8 cellular contexts compared by ENCODE assay signal in genomic region chr1:27392096-27392777, GRCh38. TPM values are rescaled to one million over a fixed set of nuclear protein-coding genes. Genes with fewer than 3 reads are reported as not detected.
DNase-seq lines count a peak whose midpoint lies in the region; ATAC-seq, FAIRE-seq and TF ChIP-seq lines count a peak whose summit lies in the region.

Gene GPR3 (plus strand): TSS chr1:27392622. CDS start chr1:27393799, 1,177 bp downstream.

- H3K4me2 ChIP-seq in H1 (ENCODE audit: insufficient read depth in 1 of 2, low read depth in 2 of 2, low read length in 2 of 2): peak within 1 kb of the TSS; percentile 85 to 92

- FAIRE-seq in H1 (lab: Jason Lieb, UNC): no peak

- peak within 1 kb of the TSS; percentile 75; the same call in 1 of the 2 replicates for H2BK12ac ChIP-seq in H1 (ENCODE audit: low read depth, low read length)

- H3K4me1 Mint-ChIP-seq in CD4-positive, alpha-beta T cell (ENCODE audit: low read depth): peaks cover 26% of the 10 kb centered on the region
- peaks cover 8% of the 10 kb centered on the region for H3K4me1 Mint-ChIP-seq in activated CD8-positive, alpha-beta memory T cell treated with anti-CD3 and anti-CD28 coated beads, Interleukin-2, amount 10 ng/mL, durations not matched to agents 7 days and 5 days

- ATAC-seq in CD4-positive, alpha-beta T cell (ENCODE audit: poor library complexity): peak; percentile 89
- ATAC-seq in GM19455 (IDR thresholded peaks at IDR 0.05; ENCODE audit: unreplicated experiment): peak; percentile 68
- peak; percentile 94 for ATAC-seq in activated CD8-positive, alpha-beta memory T cell treated with anti-CD3 and anti-CD28 coated beads, Interleukin-2, amount 10 ng/mL, durations not matched to agents 7 days and 5 days

- DNase-seq in CD4-positive, alpha-beta T cell: peak; percentile 88 to 95 (median 92)
- DNase-seq in HT-29 (ENCODE audit: low spot score) (peak; percentile 93), NOMO-1 (lab: John Stamatoyannopoulos, UW; ENCODE audit: unreplicated experiment in 2 of 2) (peak; percentile 87 to 93), H1 (ENCODE audit: low read depth in 1 of 2, low spot score in 2 of 2) (peak; percentile 82 to 97)
- DNase-seq in activated CD8-positive, alpha-beta memory T cell treated with anti-CD3 and anti-CD28 coated beads, Interleukin-2, amount 10 ng/mL, durations not matched to agents 7 days and 5 days: peak; percentile 95
- peak; percentile 87 for DNase-seq in stimulated activated CD8-positive, alpha-beta memory T cell treated with anti-CD3 and anti-CD28 coated beads, Interleukin-15, amount 100 ng/mL, for 1 hour (ENCODE audit: low read depth)

- H2AFZ ChIP-seq in H1 (ENCODE audit: low read length): peak within 1 kb of the TSS; percentile 82

- H3K56ac ChIP-seq in H1 (replicated peaks; ENCODE audit: insufficient read length, low read depth, low read length): no peak within 1 kb of the TSS

- H2BK5ac ChIP-seq in H1 (ENCODE audit: low read depth, low read length): peak within 1 kb of the TSS; percentile 83

- H3K27ac Mint-ChIP-seq in CD4-positive, alpha-beta T cell: peak within 1 kb of the TSS; percentile 57
- H3K27ac Mint-ChIP-seq in activated CD8-positive, alpha-beta memory T cell treated with anti-CD3 and anti-CD28 coated beads, Interleukin-2, amount 10 ng/mL, durations not matched to agents 7 days and 5 days: peak within 1 kb of the TSS; percentile 76

- peak within 1 kb of the TSS; percentile 26 to 82 (median 56); a peak in 6 of 7 replicates for H3K9ac ChIP-seq in H1 (replicated peaks in 1 of 4; ENCODE audit: extremely low read depth in 1 of 4, low read depth in 3 of 4, low read length in 3 of 4)

- no peak for TF ChIP-seq POLR2A in H1 (IDR thresholded peaks at IDR 0.05; ENCODE audit: control extremely low read depth in 1 of 2, low read depth in 2 of 2, low read length in 2 of 2)

- H3K36me3 ChIP-seq in H1 (ENCODE audit: control insufficient read depth in 2 of 4, insufficient read depth in 4 of 4, low read length in 3 of 4) (no peaks in the 10 kb centered on the region), mesodermal cell (ENCODE audit: control insufficient read depth, insufficient read depth, low read length) (no peaks in the 10 kb centered on the region)

- H3K9me3 ChIP-seq in CD4-positive, alpha-beta T cell (ENCODE audit: control insufficient read depth, low read length): no peaks in the 10 kb centered on the region
- no peaks in the 10 kb centered on the region for H3K9me3 ChIP-seq in H1 (ENCODE audit: insufficient read depth in 2 of 2, low read depth in 1 of 2, low read length in 1 of 2)
- no peaks in the 10 kb centered on the region for H3K9me3 ChIP-seq in mesodermal cell (ENCODE audit: control insufficient read depth, low read length)

- 5% methylated on average over 41 of the region's 69 CpGs; no CpG with 5 or more reads in 1 of the 2 experiments for WGBS in H1 (ENCODE audit: extremely low coverage in 1 of 2, insufficient coverage in 1 of 2, insufficient read length in 1 of 2, insufficient replicate concordance in 2 of 2, low coverage in 1 of 2, low lambda C conversion rate in 2 of 2, missing lambda C conversion rate in 1 of 2), 2 experiments
- WGBS in mesodermal cell (ENCODE audit: insufficient coverage in 2 of 2), 2 experiments: 6 to 11% methylated on average over 32 to 39 of the region's 69 CpGs

- H3K27me3 ChIP-seq in CD4-positive, alpha-beta T cell (ENCODE audit: control insufficient read depth, insufficient read depth, low read length): no peaks in the 10 kb centered on the region
- no peaks in the 10 kb centered on the region for H3K27me3 ChIP-seq in H1 (replicated peaks in 1 of 4; ENCODE audit: control insufficient read depth in 3 of 4, extremely low read depth in 1 of 4, insufficient read depth in 3 of 4, low read length in 3 of 4)

- no peak within 1 kb of the TSS for H3K14ac ChIP-seq in H1 (ENCODE audit: insufficient read length)

- no peak within 1 kb of the TSS for H4K5ac ChIP-seq in H1 (ENCODE audit: insufficient read length, low read depth, low read length)

- peaks cover 3% of the 10 kb centered on the region for H3K27me3 Mint-ChIP-seq in CD4-positive, alpha-beta T cell
- H3K27me3 Mint-ChIP-seq in activated CD8-positive, alpha-beta memory T cell treated with anti-CD3 and anti-CD28 coated beads, Interleukin-2, amount 10 ng/mL, durations not matched to agents 7 days and 5 days: peaks cover 21% of the 10 kb centered on the region

- no peaks in the 10 kb centered on the region for H3K79me1 ChIP-seq in H1 (ENCODE audit: low read depth, low read length)

- peak within 1 kb of the TSS; percentile 46; the same call in 1 of the 2 replicates for H2BK15ac ChIP-seq in H1 (ENCODE audit: low read length)

- H4K8ac ChIP-seq in H1 (ENCODE audit: extremely low read depth, insufficient read depth, low read length): peak within 1 kb of the TSS; percentile 53

- H3K4me3 ChIP-seq in H1 (ENCODE audit: extremely low read depth in 1 of 4, insufficient read depth in 2 of 4, low read depth in 3 of 4, low read length in 4 of 4) (peak within 1 kb of the TSS; percentile 61 to 82 (median 70)), mesodermal cell (ENCODE audit: extremely low read depth, insufficient read depth, low read length, poor library complexity, severe bottlenecking) (peak within 1 kb of the TSS; percentile 70)

- H3K23me2 ChIP-seq in H1 (ENCODE audit: low read depth, low read length): peaks cover 13% of the 10 kb centered on the region

- peak within 1 kb of the TSS; percentile 73 for H3K4ac ChIP-seq in H1 (replicated peaks; ENCODE audit: insufficient read length, low read depth, low read length)

- H3K4me1 ChIP-seq in H1 (replicated peaks in 1 of 4; ENCODE audit: control insufficient read depth in 3 of 4, insufficient read depth in 4 of 4, low read length in 3 of 4) (peaks cover 2 to 19% (median 12%) of the 10 kb centered on the region in 4 experiments), mesodermal cell (ENCODE audit: control insufficient read depth, insufficient read depth, low read length, poor library complexity, severe bottlenecking) (peaks cover 8% of the 10 kb centered on the region)

- no peaks in the 10 kb centered on the region for H3K9me3 Mint-ChIP-seq in CD4-positive, alpha-beta T cell
- H3K9me3 Mint-ChIP-seq in activated CD8-positive, alpha-beta memory T cell treated with anti-CD3 and anti-CD28 coated beads, Interleukin-2, amount 10 ng/mL, durations not matched to agents 7 days and 5 days (ENCODE audit: low read depth): no peaks in the 10 kb centered on the region

- intact Hi-C loops in CD4-positive, alpha-beta T cell (cut with DNase I, micrococcal nuclease): loop anchor here (1.0 to 5.0 kb wide), 6 partner anchors 27 to 290 kb away; no protein-coding TSS in a partner anchor

- peak within 1 kb of the TSS; percentile 63 for H4K91ac ChIP-seq in H1 (replicated peaks; ENCODE audit: insufficient read length, low read length)

- no peak within 1 kb of the TSS for H2BK120ac ChIP-seq in H1 (replicated peaks; ENCODE audit: low read depth, low read length)

- no peaks in the 10 kb centered on the region for H3K36me3 Mint-ChIP-seq in CD4-positive, alpha-beta T cell (ENCODE audit: low read depth)
- H3K36me3 Mint-ChIP-seq in activated CD8-positive, alpha-beta memory T cell treated with anti-CD3 and anti-CD28 coated beads, Interleukin-2, amount 10 ng/mL, durations not matched to agents 7 days and 5 days: no peaks in the 10 kb centered on the region

- no peak within 1 kb of the TSS for H3K27ac ChIP-seq in CD4-positive, alpha-beta T cell (ENCODE audit: low read depth, low read length)
- peak within 1 kb of the TSS; percentile 45; the same call in 1 of the 2 replicates for H3K27ac ChIP-seq in H1 (ENCODE audit: low read depth, low read length)
- peak within 1 kb of the TSS; percentile 71 for H3K27ac ChIP-seq in mesodermal cell (ENCODE audit: low read depth, low read length, severe bottlenecking)

- peak within 1 kb of the TSS; percentile 77 for H3K4me3 Mint-ChIP-seq in CD4-positive, alpha-beta T cell
- peak within 1 kb of the TSS; percentile 74 for H3K4me3 Mint-ChIP-seq in activated CD8-positive, alpha-beta memory T cell treated with anti-CD3 and anti-CD28 coated beads, Interleukin-2, amount 10 ng/mL, durations not matched to agents 7 days and 5 days

- H4K20me1 ChIP-seq in H1 (replicated peaks in 1 of 2; ENCODE audit: control insufficient read depth in 1 of 2, insufficient read depth in 2 of 2, low read length in 2 of 2): peaks cover 2 to 6% of the 10 kb centered on the region in 2 experiments

- TF ChIP-seq EP300 in H1 (IDR thresholded peaks at IDR 0.05; ENCODE audit: borderline replicate concordance in 1 of 2, low read depth in 2 of 2, low read length in 2 of 2): no peak

- peak within 1 kb of the TSS; percentile 48 for H2BK20ac ChIP-seq in H1 (ENCODE audit: low read length)

- H2AK5ac ChIP-seq in H1 (ENCODE audit: low read depth, low read length): no peak within 1 kb of the TSS

- CTCF ChIA-PET in CD4-positive, alpha-beta T cell (lab: Charles Lee): interaction anchor here (1.3 kb wide), 1 partner anchor 91 kb away, joined by 4 read pairs; no protein-coding TSS in a partner anchor
- CTCF ChIA-PET in activated CD8-positive, alpha-beta memory T cell treated with anti-CD3 and anti-CD28 coated beads, Interleukin-2, amount 10 ng/mL, durations not matched to agents 7 days and 5 days (lab: Charles Lee): interaction anchor here (0.6 to 11.7 kb wide), 16 partner anchors 21 to 299 kb away, joined by 3 to 260 read pairs (median 4); partner anchors contain the start of genes AHDC1, MAP3K6, SYTL1 and TMEM222
- CTCF ChIA-PET in H1 (lab: Charles Lee; ENCODE audit: partially characterized antibody): interaction anchor here (0.8 to 18.9 kb wide), 21 partner anchors 7 to 346 kb away, joined by 3 to 625 read pairs (median 6); partner anchors contain the start of genes CD164L2, FAM76A, FCN3 and MAP3K6

- H3K18ac ChIP-seq in H1 (ENCODE audit: extremely low read depth, low read length): peak within 1 kb of the TSS; percentile 83

- H3K79me2 ChIP-seq in H1 (ENCODE audit: control insufficient read depth in 1 of 2, insufficient read depth in 2 of 2, low read length in 2 of 2): no peaks in the 10 kb centered on the region

- H3K23ac ChIP-seq in H1 (ENCODE audit: insufficient read length): no peak within 1 kb of the TSS

- peak; percentile 16 to 36; a peak in 3 of 4 replicates for TF ChIP-seq RAD21 in H1 (IDR thresholded peaks at IDR 0.05 in 1 of 2, conservative IDR thresholded peaks at IDR 0.05 in 1 of 2; ENCODE audit: low read depth in 2 of 2, low read length in 2 of 2)

- POLR2A ChIA-PET in CD4-positive, alpha-beta T cell (lab: Charles Lee): interaction anchor here (0.5 to 1.4 kb wide), 3 partner anchors 26 to 240 kb away, joined by 3 to 5 read pairs (median 5); partner anchors contain the start of gene MAP3K6
- POLR2A ChIA-PET in H1 (lab: Charles Lee; ENCODE audit: partially characterized antibody): interaction anchor here (1.1 to 2.5 kb wide), 8 partner anchors 27 to 93 kb away, joined by 3 to 11 read pairs (median 4); no protein-coding TSS in a partner anchor

- TF ChIP-seq CTCF in CD4-positive, alpha-beta T cell (IDR thresholded peaks at IDR 0.05): peak; percentile 71
- peak in 2 of 3 experiments; percentile 55 to 60; a peak in 3 of 4 replicates for TF ChIP-seq CTCF in H1 (IDR thresholded peaks at IDR 0.05; ENCODE audit: control extremely low read depth in 1 of 3, insufficient read depth in 1 of 3, low read depth in 1 of 3, low read length in 3 of 3)

RNA-seq across cellular contexts. Expression of gene GPR3, which starts in this region (rescaled TPM):
- total RNA-seq in CD4-positive, alpha-beta T cell: under 1 TPM; 0.14 to 0.19 TPM
- total RNA-seq in HT-29 (2014; rRNA removed; shearing (Covaris generic)): 2.1 and 2.6 TPM in 2 replicates
- under 1 TPM; 0.44 to 0.49 TPM for total RNA-seq in activated CD8-positive, alpha-beta memory T cell treated with anti-CD3 and anti-CD28 coated beads, Interleukin-2, amount 10 ng/mL, durations not matched to agents 7 days and 5 days
- total RNA-seq in H1 (2021; fragmentation: NEBNext Ultra II Directional; extraction: Animal tissue kit (Norgen Biotek cat#: 25700)): 9.4 and 9.9 TPM in 2 replicates
- polyA plus RNA-seq in H1 (2011; rRNA removed): 26.5 and 34.9 TPM in 2 replicates
- polyA plus RNA-seq in H1 (2011; cell fraction: cytosol; rRNA removed): 13.5 TPM
- 21.1 TPM for polyA plus RNA-seq in H1 (2011; cell fraction: nucleus; rRNA removed)
- 9.0 to 9.9 TPM (median 9.4 TPM) in 4 replicates for polyA plus RNA-seq in H1 (2012, experiment 1 of 2)
- 11.8 TPM for polyA plus RNA-seq in H1 (2012, experiment 2 of 2)
- 27.7 TPM for polyA plus RNA-seq in H1 (2013, experiment 1 of 2)
- polyA plus RNA-seq in H1 (2013, experiment 2 of 2): 27.2 TPM
- polyA minus RNA-seq in H1 (2011; rRNA and poly(A)+ RNA removed): 15.8 and 16.7 TPM in 2 replicates
- 7.1 TPM for polyA minus RNA-seq in H1 (2011; cell fraction: cytosol; rRNA and poly(A)+ RNA removed)
- polyA minus RNA-seq in H1 (2011; cell fraction: nucleus; rRNA and poly(A)+ RNA removed): 9.1 TPM
- polyA plus RNA-seq in mesodermal cell (2013, experiment 1 of 2): 6.0 TPM
- 6.1 TPM for polyA plus RNA-seq in mesodermal cell (2013, experiment 2 of 2)

Comparison
In these comparisons a context has a peak if more than half of its experiments do, and no peak if none do; other contexts are left out.
1. Peak in DNase-seq and ATAC-seq in CD4-positive, alpha-beta T cell; RNA of the gene not detected or under 1 TPM.
2. Peak in DNase-seq and ATAC-seq in activated CD8-positive, alpha-beta memory T cell treated with anti-CD3 and anti-CD28 coated beads, Interleukin-2, amount 10 ng/mL, durations not matched to agents 7 days and 5 days; RNA of the gene not detected or under 1 TPM.